Comparison of ENCODE assay signal across 1 cellular context in genomic region chr7:141860207-141860606, GRCh38.
TF ChIP-seq lines count a peak whose summit lies in the region.

No MANE protein-coding gene starts in this region.

TF ChIP-seq in H1, 55 proteins besides CTCF, POLR2A, EP300 and RAD21 (continued from another document):
- TF ChIP-seq, protein P1, sequence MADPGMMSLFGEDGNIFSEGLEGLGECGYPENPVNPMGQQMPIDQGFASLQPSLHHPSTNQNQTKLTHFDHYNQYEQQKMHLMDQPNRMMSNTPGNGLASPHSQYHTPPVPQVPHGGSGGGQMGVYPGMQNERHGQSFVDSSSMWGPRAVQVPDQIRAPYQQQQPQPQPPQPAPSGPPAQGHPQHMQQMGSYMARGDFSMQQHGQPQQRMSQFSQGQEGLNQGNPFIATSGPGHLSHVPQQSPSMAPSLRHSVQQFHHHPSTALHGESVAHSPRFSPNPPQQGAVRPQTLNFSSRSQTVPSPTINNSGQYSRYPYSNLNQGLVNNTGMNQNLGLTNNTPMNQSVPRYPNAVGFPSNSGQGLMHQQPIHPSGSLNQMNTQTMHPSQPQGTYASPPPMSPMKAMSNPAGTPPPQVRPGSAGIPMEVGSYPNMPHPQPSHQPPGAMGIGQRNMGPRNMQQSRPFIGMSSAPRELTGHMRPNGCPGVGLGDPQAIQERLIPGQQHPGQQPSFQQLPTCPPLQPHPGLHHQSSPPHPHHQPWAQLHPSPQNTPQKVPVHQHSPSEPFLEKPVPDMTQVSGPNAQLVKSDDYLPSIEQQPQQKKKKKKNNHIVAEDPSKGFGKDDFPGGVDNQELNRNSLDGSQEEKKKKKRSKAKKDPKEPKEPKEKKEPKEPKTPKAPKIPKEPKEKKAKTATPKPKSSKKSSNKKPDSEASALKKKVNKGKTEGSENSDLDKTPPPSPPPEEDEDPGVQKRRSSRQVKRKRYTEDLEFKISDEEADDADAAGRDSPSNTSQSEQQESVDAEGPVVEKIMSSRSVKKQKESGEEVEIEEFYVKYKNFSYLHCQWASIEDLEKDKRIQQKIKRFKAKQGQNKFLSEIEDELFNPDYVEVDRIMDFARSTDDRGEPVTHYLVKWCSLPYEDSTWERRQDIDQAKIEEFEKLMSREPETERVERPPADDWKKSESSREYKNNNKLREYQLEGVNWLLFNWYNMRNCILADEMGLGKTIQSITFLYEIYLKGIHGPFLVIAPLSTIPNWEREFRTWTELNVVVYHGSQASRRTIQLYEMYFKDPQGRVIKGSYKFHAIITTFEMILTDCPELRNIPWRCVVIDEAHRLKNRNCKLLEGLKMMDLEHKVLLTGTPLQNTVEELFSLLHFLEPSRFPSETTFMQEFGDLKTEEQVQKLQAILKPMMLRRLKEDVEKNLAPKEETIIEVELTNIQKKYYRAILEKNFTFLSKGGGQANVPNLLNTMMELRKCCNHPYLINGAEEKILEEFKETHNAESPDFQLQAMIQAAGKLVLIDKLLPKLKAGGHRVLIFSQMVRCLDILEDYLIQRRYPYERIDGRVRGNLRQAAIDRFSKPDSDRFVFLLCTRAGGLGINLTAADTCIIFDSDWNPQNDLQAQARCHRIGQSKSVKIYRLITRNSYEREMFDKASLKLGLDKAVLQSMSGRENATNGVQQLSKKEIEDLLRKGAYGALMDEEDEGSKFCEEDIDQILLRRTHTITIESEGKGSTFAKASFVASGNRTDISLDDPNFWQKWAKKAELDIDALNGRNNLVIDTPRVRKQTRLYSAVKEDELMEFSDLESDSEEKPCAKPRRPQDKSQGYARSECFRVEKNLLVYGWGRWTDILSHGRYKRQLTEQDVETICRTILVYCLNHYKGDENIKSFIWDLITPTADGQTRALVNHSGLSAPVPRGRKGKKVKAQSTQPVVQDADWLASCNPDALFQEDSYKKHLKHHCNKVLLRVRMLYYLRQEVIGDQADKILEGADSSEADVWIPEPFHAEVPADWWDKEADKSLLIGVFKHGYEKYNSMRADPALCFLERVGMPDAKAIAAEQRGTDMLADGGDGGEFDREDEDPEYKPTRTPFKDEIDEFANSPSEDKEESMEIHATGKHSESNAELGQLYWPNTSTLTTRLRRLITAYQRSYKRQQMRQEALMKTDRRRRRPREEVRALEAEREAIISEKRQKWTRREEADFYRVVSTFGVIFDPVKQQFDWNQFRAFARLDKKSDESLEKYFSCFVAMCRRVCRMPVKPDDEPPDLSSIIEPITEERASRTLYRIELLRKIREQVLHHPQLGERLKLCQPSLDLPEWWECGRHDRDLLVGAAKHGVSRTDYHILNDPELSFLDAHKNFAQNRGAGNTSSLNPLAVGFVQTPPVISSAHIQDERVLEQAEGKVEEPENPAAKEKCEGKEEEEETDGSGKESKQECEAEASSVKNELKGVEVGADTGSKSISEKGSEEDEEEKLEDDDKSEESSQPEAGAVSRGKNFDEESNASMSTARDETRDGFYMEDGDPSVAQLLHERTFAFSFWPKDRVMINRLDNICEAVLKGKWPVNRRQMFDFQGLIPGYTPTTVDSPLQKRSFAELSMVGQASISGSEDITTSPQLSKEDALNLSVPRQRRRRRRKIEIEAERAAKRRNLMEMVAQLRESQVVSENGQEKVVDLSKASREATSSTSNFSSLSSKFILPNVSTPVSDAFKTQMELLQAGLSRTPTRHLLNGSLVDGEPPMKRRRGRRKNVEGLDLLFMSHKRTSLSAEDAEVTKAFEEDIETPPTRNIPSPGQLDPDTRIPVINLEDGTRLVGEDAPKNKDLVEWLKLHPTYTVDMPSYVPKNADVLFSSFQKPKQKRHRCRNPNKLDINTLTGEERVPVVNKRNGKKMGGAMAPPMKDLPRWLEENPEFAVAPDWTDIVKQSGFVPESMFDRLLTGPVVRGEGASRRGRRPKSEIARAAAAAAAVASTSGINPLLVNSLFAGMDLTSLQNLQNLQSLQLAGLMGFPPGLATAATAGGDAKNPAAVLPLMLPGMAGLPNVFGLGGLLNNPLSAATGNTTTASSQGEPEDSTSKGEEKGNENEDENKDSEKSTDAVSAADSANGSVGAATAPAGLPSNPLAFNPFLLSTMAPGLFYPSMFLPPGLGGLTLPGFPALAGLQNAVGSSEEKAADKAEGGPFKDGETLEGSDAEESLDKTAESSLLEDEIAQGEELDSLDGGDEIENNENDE (IDR thresholded peaks at IDR 0.05; ENCODE audit: insufficient replicate concordance, low read length), result no peak
- TF ChIP-seq MAX (IDR thresholded peaks at IDR 0.05) (no peak), CTBP2 (IDR thresholded peaks at IDR 0.05; ENCODE audit: borderline replicate concordance, insufficient read depth, insufficient read length, low read length) (no peak), KDM1A (IDR thresholded peaks at IDR 0.05; ENCODE audit: borderline replicate concordance, low read length) (no peak), TCF12 (IDR thresholded peaks at IDR 0.05; ENCODE audit: low read depth, low read length) (no peak), RBBP5 (IDR thresholded peaks at IDR 0.05; ENCODE audit: borderline replicate concordance, low read depth, low read length) (no peak), ASH2L (IDR thresholded peaks at IDR 0.05; ENCODE audit: low read length) (no peak), RXRA (IDR thresholded peaks at IDR 0.05; ENCODE audit: insufficient read depth, low read depth, low read length) (no peak), EGR1 (IDR thresholded peaks at IDR 0.05; ENCODE audit: borderline replicate concordance, low read depth, low read length) (no peak), TAF1 (IDR thresholded peaks at IDR 0.05; ENCODE audit: low read depth, low read length) (no peak), FOSL1 (IDR thresholded peaks at IDR 0.05; ENCODE audit: insufficient read depth, low read depth, low read length) (no peak), CREB1 (IDR thresholded peaks at IDR 0.05) (no peak)
